Comparison of ENCODE assay signal across 19 cellular contexts in genomic region chr4:155304375-155304774, GRCh38.
DNase-seq lines count a peak whose midpoint lies in the region; ATAC-seq, FAIRE-seq and TF ChIP-seq lines count a peak whose summit lies in the region.
"Had no signal": no experiment of that assay in that cellular context is flagged by ENCODE, and none has a peak within 500 bp of the region (broad histone marks: within the 10 kb centered on the region; RNA-seq: fewer than 3 reads in every experiment).

No MANE protein-coding gene starts in this region.

- no peaks in the 10 kb centered on the region for H3K4me1 ChIP-seq in RWPE2 (ENCODE audit: insufficient read depth, poor library complexity, severe bottlenecking)
- H3K4me1 ChIP-seq in small intestine (ENCODE audit: control insufficient read depth in 2 of 2, insufficient read depth in 1 of 2, low read depth in 1 of 2, low read length in 1 of 2): no peaks in the 10 kb centered on the region
- H3K4me1 ChIP-seq in sigmoid colon: no peaks in the 10 kb centered on the region
- H3K4me1 ChIP-seq: A549, SJSA1 had no signal

- no peak for FAIRE-seq in small intestine (lab: Jason Lieb, UNC)
- FAIRE-seq: A549, GM12891, GM18507 had no signal

- DNase-seq in HPDE6-E6E7 (ENCODE audit: extremely low spot score) (peak; percentile 17), RWPE2 (ENCODE audit: low spot score) (no peak), small intestine (peak; percentile 25), sigmoid colon (no peak)
- no peak for DNase-seq in activated naive CD4-positive, alpha-beta T cell treated with anti-CD3 and anti-CD28 coated beads, Interleukin-2, amount 50 U/mL, for 72 hours (ENCODE audit: low spot score in 2 of 2)
- DNase-seq in activated naive CD8-positive, alpha-beta T cell treated with anti-CD3 and anti-CD28 coated beads for 36 hours: no peak
- DNase-seq: CD4-positive, alpha-beta memory T cell; NCI-H1105 treated with DMSO at 0.1 percent for 48 hours; NCI-H1694; NCI-H2081 treated with DMSO at 0.1 percent for 48 hours; NCI-H2227 treated with DMSO at 0.1 percent for 48 hours; NCI-H510A treated with DMSO at 0.1 percent for 48 hours had no signal

- no peaks in the 10 kb centered on the region for H3K27me3 ChIP-seq in RWPE2 (ENCODE audit: insufficient read depth, poor library complexity, severe bottlenecking)
- no peaks in the 10 kb centered on the region for H3K27me3 ChIP-seq in small intestine (ENCODE audit: control insufficient read depth in 2 of 2, insufficient read depth in 2 of 2, low read length in 2 of 2)
- H3K27me3 ChIP-seq in sigmoid colon: no peaks in the 10 kb centered on the region
- H3K27me3 ChIP-seq: SJSA1 had no signal

- ATAC-seq in RWPE2 (ENCODE audit: low read depth): peak; percentile 48; the same call in 1 of the 3 replicates
- peak; percentile 91 for ATAC-seq in esophagus mucosa
- ATAC-seq in activated naive CD4-positive, alpha-beta T cell treated with anti-CD3 and anti-CD28 coated beads, Interleukin-2, amount 50 U/mL, for 72 hours: no peak
- ATAC-seq in GM19328 (IDR thresholded peaks at IDR 0.05; ENCODE audit: unreplicated experiment): no peak
- ATAC-seq: A549 had no signal

- no peaks in the 10 kb centered on the region for H3K9me3 ChIP-seq in RWPE2 (ENCODE audit: severe bottlenecking)
- H3K9me3 ChIP-seq in small intestine (ENCODE audit: control insufficient read depth, low read depth): no peaks in the 10 kb centered on the region
- no peaks in the 10 kb centered on the region for H3K9me3 ChIP-seq in sigmoid colon
- H3K9me3 ChIP-seq: A549, SJSA1 had no signal

- no peaks in the 10 kb centered on the region for H3K9me3 Mint-ChIP-seq in activated naive CD4-positive, alpha-beta T cell treated with anti-CD3 and anti-CD28 coated beads, Interleukin-2, amount 50 U/mL, for 72 hours
- H3K9me3 Mint-ChIP-seq in activated naive CD8-positive, alpha-beta T cell treated with anti-CD3 and anti-CD28 coated beads for 36 hours: no peaks in the 10 kb centered on the region

- H3K36me3 ChIP-seq in RWPE2 (ENCODE audit: low read depth) (no peaks in the 10 kb centered on the region), small intestine (ENCODE audit: control insufficient read depth in 2 of 2, insufficient read depth in 2 of 2, low read length in 2 of 2) (no peaks in the 10 kb centered on the region), sigmoid colon (no peaks in the 10 kb centered on the region)
- H3K36me3 ChIP-seq: SJSA1 had no signal

- H3K27ac ChIP-seq in RWPE2 (ENCODE audit: poor library complexity, severe bottlenecking): no peak overlapping the region
- H3K27ac ChIP-seq in small intestine (ENCODE audit: low read depth in 1 of 2, low read length in 1 of 2): no peak overlapping the region
- no peak overlapping the region for H3K27ac ChIP-seq in sigmoid colon
- H3K27ac ChIP-seq: A549, HL-60, SJSA1 had no signal

- no peaks in the 10 kb centered on the region for H3K36me3 Mint-ChIP-seq in activated naive CD4-positive, alpha-beta T cell treated with anti-CD3 and anti-CD28 coated beads, Interleukin-2, amount 50 U/mL, for 72 hours
- no peaks in the 10 kb centered on the region for H3K36me3 Mint-ChIP-seq in activated naive CD8-positive, alpha-beta T cell treated with anti-CD3 and anti-CD28 coated beads for 36 hours
- H3K36me3 Mint-ChIP-seq: CD4-positive, alpha-beta memory T cell had no signal

- peaks cover 2% of the 10 kb centered on the region for H3K27me3 Mint-ChIP-seq in activated naive CD8-positive, alpha-beta T cell treated with anti-CD3 and anti-CD28 coated beads for 36 hours
- H3K27me3 Mint-ChIP-seq: CD4-positive, alpha-beta memory T cell had no signal

- no peak for TF ChIP-seq POLR2A in sigmoid colon (IDR thresholded peaks at IDR 0.05)

- H3K4me3 ChIP-seq in RWPE2 (ENCODE audit: severe bottlenecking) (no peak overlapping the region), small intestine (ENCODE audit: low read depth in 1 of 2, low read length in 2 of 2) (no peak overlapping the region), sigmoid colon (no peak overlapping the region)
- H3K4me3 ChIP-seq: A549, SJSA1 had no signal

- WGBS in small intestine, 3 donors: 26 to 72% (median 40%) methylated on average over 2 of the region's 2 CpGs
- 18 to 59% methylated on average over 2 of the region's 2 CpGs for WGBS in sigmoid colon, 2 donors

- TF ChIP-seq CTCF in RWPE2 (IDR thresholded peaks at IDR 0.05; ENCODE audit: poor library complexity, severe bottlenecking) (no peak), sigmoid colon (IDR thresholded peaks at IDR 0.05) (no peak)

- H3K27ac Mint-ChIP-seq in activated naive CD4-positive, alpha-beta T cell treated with anti-CD3 and anti-CD28 coated beads, Interleukin-2, amount 50 U/mL, for 72 hours: no peak overlapping the region
- no peak overlapping the region for H3K27ac Mint-ChIP-seq in activated naive CD8-positive, alpha-beta T cell treated with anti-CD3 and anti-CD28 coated beads for 36 hours
- H3K27ac Mint-ChIP-seq: CD4-positive, alpha-beta memory T cell had no signal

- no peaks in the 10 kb centered on the region for H3K4me1 Mint-ChIP-seq in activated naive CD8-positive, alpha-beta T cell treated with anti-CD3 and anti-CD28 coated beads for 36 hours
- H3K4me1 Mint-ChIP-seq: CD4-positive, alpha-beta memory T cell had no signal

- intact Hi-C loops in sigmoid colon (cut with DNase I): no loop called here

- H3K4me3 Mint-ChIP-seq in activated naive CD8-positive, alpha-beta T cell treated with anti-CD3 and anti-CD28 coated beads for 36 hours: no peak overlapping the region
- H3K4me3 Mint-ChIP-seq: CD4-positive, alpha-beta memory T cell had no signal

- no peak for TF ChIP-seq EP300 in sigmoid colon (IDR thresholded peaks at IDR 0.05)

Comparison
In these comparisons a context has a peak if more than half of its experiments do, and no peak if none do; other contexts are left out.
1. DNase-seq: peak in HPDE6-E6E7 (single experiment) and small intestine (single experiment); none in RWPE2 (single experiment), activated naive CD4-positive, alpha-beta T cell treated with anti-CD3 and anti-CD28 coated beads, Interleukin-2, amount 50 U/mL, for 72 hours (0 of 2), sigmoid colon (single experiment) and activated naive CD8-positive, alpha-beta T cell treated with anti-CD3 and anti-CD28 coated beads for 36 hours (single experiment).
2. ATAC-seq: peak in RWPE2 (single experiment) and esophagus mucosa (single experiment); none in activated naive CD4-positive, alpha-beta T cell treated with anti-CD3 and anti-CD28 coated beads, Interleukin-2, amount 50 U/mL, for 72 hours (0 of 2) and GM19328 (single experiment).